In the genomic region with DNA sequence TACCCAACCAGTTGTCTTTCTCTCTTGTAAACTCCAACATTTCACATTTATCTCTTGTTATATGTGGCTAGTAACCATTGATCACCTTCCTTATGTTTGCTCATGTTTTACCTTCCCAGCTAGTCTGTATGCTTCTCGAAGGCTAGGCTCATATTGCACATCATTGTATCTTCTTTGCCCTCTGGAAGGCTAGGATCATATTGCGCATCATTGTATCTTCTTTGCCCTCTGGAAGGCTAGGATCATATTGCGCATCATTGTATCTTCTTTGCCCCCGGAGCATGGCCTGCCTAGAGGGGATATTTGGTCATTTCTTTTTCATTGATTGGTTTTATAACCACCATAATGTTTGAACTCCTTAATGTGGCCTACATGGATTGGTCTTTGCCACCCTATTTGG, we compare ENCODE assay signal across 17 cellular contexts. TPM values are rescaled to one million over a fixed set of nuclear protein-coding genes. Genes with fewer than 3 reads are reported as not detected.
DNase-seq lines count a peak whose midpoint lies in the region; ATAC-seq and TF ChIP-seq lines count a peak whose summit lies in the region.
"Had no signal": no experiment of that assay in that cellular context is flagged by ENCODE, and none has a peak within 500 bp of the region (broad histone marks: within the 10 kb centered on the region; RNA-seq: fewer than 3 reads in every experiment).

No MANE protein-coding gene starts in this region.

- H3K27ac ChIP-seq in breast epithelium (no peak overlapping the region), RWPE1 (peak overlapping the region; percentile 85), fibroblast of lung (ENCODE audit: insufficient read depth, low read length) (peak overlapping the region; percentile 78), testis (no peak overlapping the region)

- H3K4me3 ChIP-seq in breast epithelium, result no peak overlapping the region
- no peak overlapping the region for H3K4me3 ChIP-seq in fibroblast of lung (replicated peaks in 1 of 4; ENCODE audit: control extremely low read depth in 1 of 4, insufficient read depth in 1 of 4, low read depth in 3 of 4, low read length in 4 of 4)
- H3K4me3 ChIP-seq in testis, result no peak overlapping the region
- H3K4me3 ChIP-seq: SK-N-MC had no signal

- no peak for TF ChIP-seq CTCF in MCF 10A (IDR thresholded peaks at IDR 0.05; ENCODE audit: unreplicated experiment)
- TF ChIP-seq CTCF in breast epithelium (IDR thresholded peaks at IDR 0.05), result no peak
- TF ChIP-seq CTCF in RWPE1 (conservative IDR thresholded peaks at IDR 0.05; ENCODE audit: low read depth), result no peak
- TF ChIP-seq CTCF in fibroblast of lung (conservative IDR thresholded peaks at IDR 0.05 in 1 of 2, IDR thresholded peaks at IDR 0.05 in 1 of 2; ENCODE audit: low read depth in 1 of 2, low read length in 2 of 2), result no peak
- no peak for TF ChIP-seq CTCF in testis (IDR thresholded peaks at IDR 0.05)

- H3K79me2 ChIP-seq in fibroblast of lung (ENCODE audit: control insufficient read depth, insufficient read depth, low read length), result no peaks in the 10 kb centered on the region

- POLR2A ChIA-PET in MCF 10A (lab: Yijun Ruan, JAX), result no interaction called here
- POLR2A ChIA-PET in RWPE1 (lab: Yijun Ruan, JAX; ENCODE audit: low non-redundant PET), result no interaction called here

- no peak overlapping the region for H3K4me2 ChIP-seq in fibroblast of lung (ENCODE audit: extremely low read depth, insufficient read depth, low read length)

- H3K4me1 Mint-ChIP-seq in MCF 10A (ENCODE audit: insufficient read depth, unreplicated experiment), result peaks cover 30% of the 10 kb centered on the region

- no peak overlapping the region for H3K9ac ChIP-seq in fibroblast of lung (ENCODE audit: insufficient read depth, low read length)

- CTCF ChIA-PET in MCF 10A (lab: Yijun Ruan, JAX) (interaction anchor here (2.5 kb wide), 1 partner anchor 54 kb away, joined by 7 read pairs; no protein-coding TSS in a partner anchor), RWPE1 (lab: Yijun Ruan, JAX) (interaction anchor here (0.6 kb wide), 1 partner anchor 48 kb away, joined by 3 read pairs; no protein-coding TSS in a partner anchor)

- no peaks in the 10 kb centered on the region for H3K9me3 ChIP-seq in breast epithelium
- no peaks in the 10 kb centered on the region for H3K9me3 ChIP-seq in fibroblast of lung (ENCODE audit: control insufficient read depth, insufficient read depth, low read depth, low read length)
- H3K9me3 ChIP-seq in testis, result no peaks in the 10 kb centered on the region

- H2AFZ ChIP-seq in fibroblast of lung (ENCODE audit: low read length), result no peak overlapping the region

- H3K36me3 Mint-ChIP-seq in MCF 10A (ENCODE audit: insufficient read depth, unreplicated experiment), result peaks cover 10% of the 10 kb centered on the region

- H4K20me1 ChIP-seq in fibroblast of lung (ENCODE audit: control insufficient read depth, extremely low read depth, insufficient read depth, low read length), result no peaks in the 10 kb centered on the region

- intact Hi-C loops in MCF 10A (cut with micrococcal nuclease), result no loop called here
- intact Hi-C loops in breast epithelium (cut with DNase I; ENCODE audit: low total_unique reads), result no loop called here
- intact Hi-C loops in testis (cut with DNase I; ENCODE audit: low total_unique reads), result no loop called here

- H3K4me1 ChIP-seq in breast epithelium (no peaks in the 10 kb centered on the region), fibroblast of lung (ENCODE audit: control insufficient read depth, extremely low read depth, insufficient read depth, low read length) (peaks cover 7% of the 10 kb centered on the region), testis (no peaks in the 10 kb centered on the region)

- no peak for TF ChIP-seq POLR2A in breast epithelium (IDR thresholded peaks at IDR 0.05)
- TF ChIP-seq POLR2A in testis (IDR thresholded peaks at IDR 0.05), result no peak

- H3K27ac Mint-ChIP-seq in MCF 10A (ENCODE audit: low read depth, unreplicated experiment), result peak overlapping the region; percentile 23

- H3K4me3 Mint-ChIP-seq in MCF 10A (ENCODE audit: unreplicated experiment), result no peak overlapping the region

- DNase-seq in MCF 10A (ENCODE audit: unreplicated experiment) (no peak), breast epithelium (ENCODE audit: low spot score in 2 of 2) (no peak), RWPE1 (ENCODE audit: low spot score) (no peak), fibroblast of lung (ENCODE audit: low read depth in 2 of 2) (no peak), mesenteric fat pad (ENCODE audit: low spot score) (no peak), testis (no peak)
- DNase-seq in stimulated activated naive CD8-positive, alpha-beta T cell treated with anti-CD3 and anti-CD28 coated beads, Interleukin-15, Interleukin-2, amounts not matched to agents 100 U/mL and 50 U/mL, for 24 hours, result no peak
- DNase-seq: 8988T, C1 segment of cervical spinal cord, GF-D8, NCI-H1930, NCI-H2171 treated with DMSO at 0.1 percent for 48 hours, NCI-H82, T-helper 1 cell had no signal

- H3K36me3 ChIP-seq in breast epithelium, result no peaks in the 10 kb centered on the region
- no peaks in the 10 kb centered on the region for H3K36me3 ChIP-seq in fibroblast of lung (ENCODE audit: control insufficient read depth, insufficient read depth, low read length)
- H3K36me3 ChIP-seq in testis (ENCODE audit: low read depth, missing control alignments), result no peaks in the 10 kb centered on the region

- WGBS in testis, 2 donors, result 64 to 85% methylated on average over 3 to 4 of the region's 4 CpGs

- no peaks in the 10 kb centered on the region for H3K27me3 Mint-ChIP-seq in MCF 10A (ENCODE audit: insufficient read depth, unreplicated experiment)

- TSS peak; percentile 92 for BruUV-seq in MCF 10A (replicated peaks; lab: Mats Ljungman, UMichigan)

- ATAC-seq in stimulated activated naive CD8-positive, alpha-beta T cell treated with anti-CD3 and anti-CD28 coated beads, Interleukin-15, Interleukin-2, amounts not matched to agents 100 U/mL and 50 U/mL, for 24 hours, result no peak
- ATAC-seq in GM18870 (IDR thresholded peaks at IDR 0.05; ENCODE audit: unreplicated experiment), result no peak
- ATAC-seq: Right ventricle myocardium inferior had no signal

- peaks cover 7% of the 10 kb centered on the region for H3K9me3 Mint-ChIP-seq in MCF 10A (ENCODE audit: unreplicated experiment)

- H3K27me3 ChIP-seq in breast epithelium, result no peaks in the 10 kb centered on the region
- no peaks in the 10 kb centered on the region for H3K27me3 ChIP-seq in fibroblast of lung (ENCODE audit: control insufficient read depth, insufficient read depth, low read length)
- H3K27me3 ChIP-seq in testis, result no peaks in the 10 kb centered on the region

RNA-seq across cellular contexts. Expression of a gene that starts 39.4 kb away (rescaled TPM):
- total RNA-seq in MCF 10A (2022) (119 and 125 TPM in 2 replicates), breast epithelium (100 to 1,000 TPM; 132 to 170 (median 142) TPM), fibroblast of lung (193 and 222 TPM in 2 replicates), mesenteric fat pad (204 TPM), testis (10 to 100 TPM; 51.8 to 62.3 TPM)
- polyA plus RNA-seq in fibroblast of lung (169 and 285 TPM in 2 replicates), testis (ENCODE audit: insufficient read depth, low read depth, low replicate concordance) (26.6 TPM)
- 72.4 and 106 TPM in 2 replicates for polyA plus RNA-seq in fibroblast of lung (2012)
- polyA minus RNA-seq in fibroblast of lung (ENCODE audit: low replicate concordance), result 52.7 and 101 TPM in 2 replicates

Comparison
In these comparisons a context has a peak if more than half of its experiments do, and no peak if none do; other contexts are left out.
1. H3K27ac ChIP-seq: peak in RWPE1 (single experiment) and fibroblast of lung (single experiment); none in breast epithelium (0 of 2) and testis (0 of 2).